ENCODE assay signal across 8 cellular contexts in genomic region chr2:218294430-218294999, GRCh38. TPM values are rescaled to one million over a fixed set of nuclear protein-coding genes. Genes with fewer than 3 reads are reported as not detected.
DNase-seq lines count a peak whose midpoint lies in the region; ATAC-seq, FAIRE-seq and TF ChIP-seq lines count a peak whose summit lies in the region.
"Had no signal": no experiment of that assay in that cellular context is flagged by ENCODE, and none has a peak within 500 bp of the region (broad histone marks: within the 10 kb centered on the region; RNA-seq: fewer than 3 reads in every experiment).

No MANE protein-coding gene starts in this region.

- no peak for TF ChIP-seq POLR2A in stomach (IDR thresholded peaks at IDR 0.05)

- peaks cover 41 to 77% (median 66%) of the 10 kb centered on the region in 4 donors for H3K4me1 ChIP-seq in stomach

- no peaks in the 10 kb centered on the region for H3K9me3 ChIP-seq in stomach

- POLR2A ChIA-PET in RWPE1 (lab: Yijun Ruan, JAX; ENCODE audit: low non-redundant PET): interaction anchor here (1.5 kb wide), 1 partner anchor 103 kb away, joined by 6 read pairs; no protein-coding TSS in a partner anchor

- peaks cover 30 to 34% of the 10 kb centered on the region in 2 donors for H3K4me1 Mint-ChIP-seq in effector memory CD8-positive, alpha-beta T cell (ENCODE audit: low read depth in 2 of 2)

- no peak overlapping the region for H3K4me3 ChIP-seq in stomach

- H3K27ac Mint-ChIP-seq in effector memory CD8-positive, alpha-beta T cell: peak overlapping the region in 1 of 2 donors; percentile 99

- FAIRE-seq in HTR-8/SVneo (lab: Jason Lieb, UNC): no peak

- intact Hi-C loops in stomach (cut with DNase I; ENCODE audit: low total_unique reads): no loop called here

- no peaks in the 10 kb centered on the region for H3K36me3 ChIP-seq in stomach

- peaks cover 6% of the 10 kb centered on the region for H3K36me3 Mint-ChIP-seq in effector memory CD8-positive, alpha-beta T cell (ENCODE audit: insufficient read depth)

- H3K27ac ChIP-seq in RWPE1: peak overlapping the region; percentile 95
- peak overlapping the region; percentile 99 for H3K27ac ChIP-seq in epithelial cell of prostate
- H3K27ac ChIP-seq in stomach: peak overlapping the region; percentile 90 to 100 (median 99)

- ATAC-seq in effector memory CD8-positive, alpha-beta T cell (replicated peaks): no peak
- ATAC-seq in GM19035 (IDR thresholded peaks at IDR 0.05; ENCODE audit: unreplicated experiment): no peak
- ATAC-seq: activated T-cell treated with anti-CD3 and anti-CD28 coated beads, Interleukin-2, amount 50 U/mL, for 72 hours had no signal

- H3K4me3 Mint-ChIP-seq in effector memory CD8-positive, alpha-beta T cell: no peak overlapping the region

- TF ChIP-seq CTCF in RWPE1 (conservative IDR thresholded peaks at IDR 0.05; ENCODE audit: low read depth) (no peak), stomach (IDR thresholded peaks at IDR 0.05) (no peak)

- H3K27me3 ChIP-seq in stomach: no peaks in the 10 kb centered on the region

- no peaks in the 10 kb centered on the region for H3K9me3 Mint-ChIP-seq in effector memory CD8-positive, alpha-beta T cell
- H3K9me3 Mint-ChIP-seq: activated T-cell treated with anti-CD3 and anti-CD28 coated beads, Interleukin-2, amount 50 U/mL, for 72 hours had no signal

- WGBS in stomach, 5 donors: 30 to 66% (median 49%) methylated on average over 5 of the region's 5 CpGs

- no peaks in the 10 kb centered on the region for H3K27me3 Mint-ChIP-seq in effector memory CD8-positive, alpha-beta T cell

- no peak for TF ChIP-seq EP300 in stomach (IDR thresholded peaks at IDR 0.05)

- DNase-seq in RWPE1 (ENCODE audit: low spot score): no peak
- DNase-seq in epithelial cell of prostate (ENCODE audit: low read depth, low spot score): no peak
- peak; percentile 54 for DNase-seq in stomach
- DNase-seq in effector memory CD8-positive, alpha-beta T cell: no peak
- no peak for DNase-seq in HTR-8/SVneo (ENCODE audit: insufficient read length, low spot score)
- DNase-seq: activated T-cell treated with anti-CD3 and anti-CD28 coated beads, Interleukin-2, amount 50 U/mL, for 72 hours had no signal

- CTCF ChIA-PET in RWPE1 (lab: Yijun Ruan, JAX): no interaction called here

RNA-seq across cellular contexts. Expression of gene TMBIM1, which starts 2.2 kb away (rescaled TPM):
- total RNA-seq in stomach: 100 to 1,000 TPM; 103 to 318 (median 223) TPM
- polyA plus RNA-seq in stomach: 100 to 1,000 TPM in 1 of 3 donors, 10 to 100 TPM in 2; 94.6 to 119 (median 97.9) TPM

RNA-seq across cellular contexts. Expression of gene PNKD, which starts 24.2 kb away (rescaled TPM):
- 100 to 1,000 TPM in 2 of 5 donors, 10 to 100 TPM in 3; 35.1 to 121 (median 76.9) TPM for total RNA-seq in stomach
- 100 to 1,000 TPM; 114 to 116 (median 114) TPM for polyA plus RNA-seq in stomach

RNA-seq across cellular contexts. Expression of gene AAMP, which starts 24.6 kb away (rescaled TPM):
- total RNA-seq in stomach: 100 to 1,000 TPM in 4 of 5 donors, 10 to 100 TPM in 1; 82.6 to 218 (median 173) TPM
- 100 to 1,000 TPM in 1 of 3 donors, 10 to 100 TPM in 2; 85.9 to 183 (median 88.9) TPM for polyA plus RNA-seq in stomach

RNA-seq across cellular contexts. Expression of gene GPBAR1, which starts 33.7 kb away (rescaled TPM):
- 1 to 10 TPM in 3 of 5 donors, under 1 TPM in 2; 0.45 to 4.8 (median 1.1) TPM for total RNA-seq in stomach
- polyA plus RNA-seq in stomach: 1 to 10 TPM; 1.8 to 2.7 (median 2.6) TPM
- total RNA-seq: dermis microvascular lymphatic vessel endothelial cell had no signal
